In genomic region chr4:150164055-150164454, GRCh38 we compare ENCODE assay signal across 2 cellular contexts.
TF ChIP-seq lines count a peak whose summit lies in the region.

No MANE protein-coding gene starts in this region.

TF ChIP-seq in HepG2, 621 proteins besides CTCF, POLR2A, EP300 and RAD21 (continued from another document):
- TF ChIP-seq AKAP8 (CRISPR knock-in tag; IDR thresholded peaks at IDR 0.05), result no peak
- TF ChIP-seq MAX (IDR thresholded peaks at IDR 0.05), result no peak
- no peak for TF ChIP-seq ZZZ3 (CRISPR knock-in tag; IDR thresholded peaks at IDR 0.05; ENCODE audit: borderline replicate concordance)
- TF ChIP-seq ZNF510 (CRISPR knock-in tag; IDR thresholded peaks at IDR 0.05; ENCODE audit: low read depth), result no peak

TF ChIP-seq in SK-N-SH treated with all-trans-retinoic acid at 6 μM for 48 hours, 23 proteins besides CTCF, POLR2A, EP300 and RAD21 (continued from another document):
- no peak for TF ChIP-seq PATZ1 (CRISPR knock-in tag; IDR thresholded peaks at IDR 0.05; ENCODE audit: borderline replicate concordance)
- TF ChIP-seq TCF4 (CRISPR knock-in tag; IDR thresholded peaks at IDR 0.05; ENCODE audit: borderline replicate concordance), result no peak
- no peak for TF ChIP-seq ZNF70 (CRISPR knock-in tag; IDR thresholded peaks at IDR 0.05)
- TF ChIP-seq BACH2 (CRISPR knock-in tag; IDR thresholded peaks at IDR 0.05; ENCODE audit: borderline replicate concordance), result no peak
- TF ChIP-seq OSR1 (CRISPR knock-in tag; IDR thresholded peaks at IDR 0.05), result no peak
- no peak for TF ChIP-seq GLIS3 (CRISPR knock-in tag; IDR thresholded peaks at IDR 0.05)
- TF ChIP-seq ARNTL (CRISPR knock-in tag; IDR thresholded peaks at IDR 0.05; ENCODE audit: borderline replicate concordance, low read depth), result no peak
- no peak for TF ChIP-seq ESRRG (CRISPR knock-in tag; IDR thresholded peaks at IDR 0.05)
- TF ChIP-seq CREB5 (CRISPR knock-in tag; IDR thresholded peaks at IDR 0.05; ENCODE audit: low read depth), result no peak
- TF ChIP-seq ZNF565 (CRISPR knock-in tag; conservative IDR thresholded peaks at IDR 0.05; ENCODE audit: low read depth), result no peak
- TF ChIP-seq ZC3H10 (CRISPR knock-in tag; IDR thresholded peaks at IDR 0.05), result no peak
- TF ChIP-seq ZFP30 (CRISPR knock-in tag; IDR thresholded peaks at IDR 0.05), result no peak
- no peak for TF ChIP-seq ISL1 (CRISPR knock-in tag; IDR thresholded peaks at IDR 0.05)
